Comparison of ENCODE assay signal across 12 cellular contexts in the genomic region with DNA sequence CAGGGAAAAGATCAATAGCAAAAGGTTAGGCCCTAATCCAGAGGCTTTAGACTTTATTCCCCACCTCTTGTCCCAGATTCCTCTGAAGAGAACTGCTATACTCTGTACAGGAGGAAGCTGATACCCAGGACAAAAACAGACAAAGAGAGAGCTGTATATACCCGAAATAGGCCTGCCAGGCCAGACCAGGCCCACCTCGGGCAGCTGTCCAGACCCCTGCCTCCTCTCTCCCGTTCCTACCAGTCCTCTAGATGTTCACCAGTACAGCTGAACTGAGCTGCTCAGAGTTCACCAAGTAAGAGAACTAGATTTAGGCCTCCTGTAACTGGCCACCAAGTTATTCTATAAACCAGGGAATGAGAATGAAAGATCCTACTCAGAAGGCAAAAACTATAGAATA. TPM values are rescaled to one million over a fixed set of nuclear protein-coding genes. Genes with fewer than 3 reads are reported as not detected.
A peak's percentile ranks its signal among the peaks of the same experiment; 100 is the strongest.
DNase-seq lines count a peak whose midpoint lies in the region; ATAC-seq and TF ChIP-seq lines count a peak whose summit lies in the region.
"Had no signal": no experiment of that assay in that cellular context is flagged by ENCODE, and none has a peak within 500 bp of the region (broad histone marks: within the 10 kb centered on the region; RNA-seq: fewer than 3 reads in every experiment).

No MANE protein-coding gene starts in this region.

- peaks cover 0 to 3% (median 0%) of the 10 kb centered on the region in 8 donors for H3K9me3 Mint-ChIP-seq in CD4-positive, alpha-beta memory T cell
- no peaks in the 10 kb centered on the region for H3K9me3 Mint-ChIP-seq in endothelial cell (ENCODE audit: unreplicated experiment)

- no peak for DNase-seq in CD4-positive, alpha-beta memory T cell
- DNase-seq in RWPE2 (ENCODE audit: low spot score) = no peak
- DNase-seq in endothelial cell (ENCODE audit: low spot score) = no peak
- DNase-seq in gastrocnemius medialis = no peak
- no peak for DNase-seq in colonic mucosa
- no peak for DNase-seq in putamen (ENCODE audit: low spot score)
- DNase-seq: OCI-M1; stimulated activated CD4-positive, alpha-beta T cell treated with anti-CD3 and anti-CD28 coated beads, Interleukin-4, amount 100 ng/mL, for 24 hours had no signal

- peak overlapping the region in 5 of 8 donors; percentile 81 to 94 (median 84) for H3K4me3 Mint-ChIP-seq in CD4-positive, alpha-beta memory T cell
- peak overlapping the region; percentile 85 for H3K4me3 Mint-ChIP-seq in endothelial cell (ENCODE audit: unreplicated experiment)

- POLR2A ChIA-PET in CD4-positive, alpha-beta memory T cell (lab: Charles Lee; ENCODE audit: partially characterized antibody) = interaction anchor here (0.7 to 4.6 kb wide), 16 partner anchors 11 to 288 kb away, joined by 3 to 27 read pairs (median 4); partner anchors contain the start of genes CD4, CDCA3, COPS7A and LPAR5

- peaks cover 51% of the 10 kb centered on the region for H3K36me3 ChIP-seq in CD4-positive, alpha-beta memory T cell (ENCODE audit: insufficient read depth, low read length)
- H3K36me3 ChIP-seq in RWPE2 (ENCODE audit: low read depth) = peaks cover 83% of the 10 kb centered on the region
- H3K36me3 ChIP-seq in gastrocnemius medialis = peaks cover 7 to 46% of the 10 kb centered on the region in 2 donors
- peaks cover 36% of the 10 kb centered on the region for H3K36me3 ChIP-seq in colonic mucosa

- H3K36me3 Mint-ChIP-seq in CD4-positive, alpha-beta memory T cell = peaks cover 41 to 75% of the 10 kb centered on the region in 2 donors
- peaks cover 60% of the 10 kb centered on the region for H3K36me3 Mint-ChIP-seq in endothelial cell (ENCODE audit: low read depth, unreplicated experiment)

- intact Hi-C loops in CD4-positive, alpha-beta memory T cell (cut with micrococcal nuclease) = no loop called here
- intact Hi-C loops in gastrocnemius medialis (cut with DNase I; ENCODE audit: low total_unique reads) (no loop called here), colonic mucosa (cut with DNase I) (no loop called here)

- H3K27ac Mint-ChIP-seq in CD4-positive, alpha-beta memory T cell = peak overlapping the region; percentile 87 to 96 (median 93)
- no peak overlapping the region for H3K27ac Mint-ChIP-seq in endothelial cell (ENCODE audit: unreplicated experiment)

- H3K9me3 ChIP-seq in CD4-positive, alpha-beta memory T cell (ENCODE audit: control insufficient read depth in 1 of 2, low read length in 2 of 2) = no peaks in the 10 kb centered on the region
- H3K9me3 ChIP-seq in RWPE2 (ENCODE audit: severe bottlenecking) (no peaks in the 10 kb centered on the region), gastrocnemius medialis (no peaks in the 10 kb centered on the region), colonic mucosa (no peaks in the 10 kb centered on the region)
- H3K9me3 ChIP-seq: body of pancreas had no signal

- H3K4me1 ChIP-seq in CD4-positive, alpha-beta memory T cell (ENCODE audit: insufficient read depth, low read length) = peaks cover 42% of the 10 kb centered on the region
- H3K4me1 ChIP-seq in RWPE2 (ENCODE audit: insufficient read depth, poor library complexity, severe bottlenecking) = peaks cover 19% of the 10 kb centered on the region
- peaks cover 37 to 39% of the 10 kb centered on the region in 2 donors for H3K4me1 ChIP-seq in gastrocnemius medialis
- H3K4me1 ChIP-seq in colonic mucosa = peaks cover 20% of the 10 kb centered on the region

- peaks cover 34 to 52% (median 46%) of the 10 kb centered on the region in 4 donors for H3K4me1 Mint-ChIP-seq in CD4-positive, alpha-beta memory T cell
- H3K4me1 Mint-ChIP-seq in endothelial cell (ENCODE audit: unreplicated experiment) = peaks cover 25% of the 10 kb centered on the region

- peak overlapping the region; percentile 57 for H3K27ac ChIP-seq in CD4-positive, alpha-beta memory T cell (ENCODE audit: low read depth, low read length)
- H3K27ac ChIP-seq in RWPE2 (ENCODE audit: poor library complexity, severe bottlenecking) (peak overlapping the region; percentile 35), gastrocnemius medialis (peak overlapping the region in 3 of 4 donors; percentile 27 to 98 (median 96)), colonic mucosa (no peak overlapping the region)

- H3K27me3 ChIP-seq in CD4-positive, alpha-beta memory T cell (ENCODE audit: insufficient read depth, low read length) = no peaks in the 10 kb centered on the region
- H3K27me3 ChIP-seq in RWPE2 (ENCODE audit: insufficient read depth, poor library complexity, severe bottlenecking) (no peaks in the 10 kb centered on the region), gastrocnemius medialis (no peaks in the 10 kb centered on the region), colonic mucosa (no peaks in the 10 kb centered on the region)
- H3K27me3 ChIP-seq: body of pancreas had no signal

- TF ChIP-seq CTCF in RWPE2 (IDR thresholded peaks at IDR 0.05; ENCODE audit: poor library complexity, severe bottlenecking) (no peak), endothelial cell (IDR thresholded peaks at IDR 0.05; ENCODE audit: unreplicated experiment) (no peak), gastrocnemius medialis (IDR thresholded peaks at IDR 0.05 in 4 of 5, conservative IDR thresholded peaks at IDR 0.05 in 1 of 5) (no peak), colonic mucosa (IDR thresholded peaks at IDR 0.05) (no peak)

- no peaks in the 10 kb centered on the region for H3K27me3 Mint-ChIP-seq in CD4-positive, alpha-beta memory T cell
- H3K27me3 Mint-ChIP-seq in endothelial cell (ENCODE audit: unreplicated experiment) = peaks cover 14% of the 10 kb centered on the region

- ATAC-seq in RWPE2 (ENCODE audit: low read depth) (no peak), gastrocnemius medialis (no peak), HG03175 (IDR thresholded peaks at IDR 0.05; ENCODE audit: unreplicated experiment) (no peak), HG03520 (IDR thresholded peaks at IDR 0.05; ENCODE audit: unreplicated experiment) (no peak)
- ATAC-seq: body of pancreas had no signal

- CTCF ChIA-PET in CD4-positive, alpha-beta memory T cell (lab: Charles Lee; ENCODE audit: partially characterized antibody) = interaction anchor here (0.6 to 3.3 kb wide), 12 partner anchors 10 to 267 kb away, joined by 3 to 17 read pairs (median 3); no protein-coding TSS in a partner anchor

- no peak for TF ChIP-seq POLR2A in gastrocnemius medialis (IDR thresholded peaks at IDR 0.05)

- in situ Hi-C loops in gastrocnemius medialis (cut with MboI; ENCODE audit: low sequenced_read_pairs in 4 of 4) = no loop called here

- no peak overlapping the region for H3K9ac ChIP-seq in colonic mucosa (ENCODE audit: low read depth in 2 of 2, low read length in 2 of 2)

- H3K4me3 ChIP-seq in CD4-positive, alpha-beta memory T cell (ENCODE audit: low read length in 2 of 2) = peak overlapping the region; percentile 14 to 42
- H3K4me3 ChIP-seq in RWPE2 (ENCODE audit: severe bottlenecking) = no peak overlapping the region
- H3K4me3 ChIP-seq in gastrocnemius medialis = no peak overlapping the region
- no peak overlapping the region for H3K4me3 ChIP-seq in colonic mucosa
- H3K4me3 ChIP-seq: body of pancreas had no signal

RNA-seq across cellular contexts. Expression of gene CHD4, which starts 4.7 kb away (rescaled TPM):
- total RNA-seq in CD4-positive, alpha-beta memory T cell = 100 to 1,000 TPM; 246 to 255 TPM
- polyA plus RNA-seq in CD4-positive, alpha-beta memory T cell = 10 to 100 TPM; 13.3 to 64.6 TPM
- total RNA-seq in endothelial cell (ENCODE audit: unreplicated experiment) (334 TPM), gastrocnemius medialis (100 to 1,000 TPM; 128 to 173 (median 148) TPM), colonic mucosa (100 to 1,000 TPM; 153 to 199 TPM)

RNA-seq across cellular contexts. Expression of gene LPAR5, which starts 33.2 kb away (rescaled TPM):
- 10 to 100 TPM; 10.2 to 11.1 TPM for total RNA-seq in CD4-positive, alpha-beta memory T cell
- 10 to 100 TPM in 1 of 2 donors, 1 to 10 TPM in 1; 5.4 to 11.9 TPM for polyA plus RNA-seq in CD4-positive, alpha-beta memory T cell
- total RNA-seq in endothelial cell (ENCODE audit: unreplicated experiment) = 2.7 TPM
- under 1 TPM; 0.17 to 0.75 (median 0.47) TPM for total RNA-seq in gastrocnemius medialis
- 10 to 100 TPM; 27.0 to 32.7 TPM for total RNA-seq in colonic mucosa
- total RNA-seq: glomerular endothelial cell had no signal

RNA-seq across cellular contexts. Expression of gene NOP2, which starts 34.4 kb away (rescaled TPM):
- total RNA-seq in CD4-positive, alpha-beta memory T cell = 10 to 100 TPM; 87.6 to 87.7 TPM
- 10 to 100 TPM; 15.5 to 43.2 TPM for polyA plus RNA-seq in CD4-positive, alpha-beta memory T cell
- total RNA-seq in endothelial cell (ENCODE audit: unreplicated experiment) (37.5 TPM), gastrocnemius medialis (10 to 100 TPM; 25.7 to 63.3 (median 45.3) TPM), colonic mucosa (10 to 100 TPM; 19.1 to 39.6 TPM)

RNA-seq across cellular contexts. Expression of gene ACRBP, which starts 44.7 kb away (rescaled TPM):
- 10 to 100 TPM; 13.9 to 16.3 TPM for total RNA-seq in CD4-positive, alpha-beta memory T cell
- under 1 TPM in 1 of 2 donors, not detected in 1; 0.25 TPM for polyA plus RNA-seq in CD4-positive, alpha-beta memory T cell
- total RNA-seq in endothelial cell (ENCODE audit: unreplicated experiment) = 19.3 TPM
- total RNA-seq in gastrocnemius medialis = under 1 TPM in 3 of 4 donors, not detected in 1; 0.27 to 0.71 (median 0.65) TPM
- total RNA-seq in colonic mucosa = 1 to 10 TPM; 1.6 to 1.9 TPM

RNA-seq across cellular contexts. Expression of gene IFFO1, which starts 46.7 kb away (rescaled TPM):
- total RNA-seq in CD4-positive, alpha-beta memory T cell = 10 to 100 TPM; 58.7 to 60.4 TPM
- polyA plus RNA-seq in CD4-positive, alpha-beta memory T cell = 10 to 100 TPM in 1 of 2 donors, 1 to 10 TPM in 1; 3.7 to 12.5 TPM
- total RNA-seq in endothelial cell (ENCODE audit: unreplicated experiment) (82.2 TPM), gastrocnemius medialis (10 to 100 TPM in 1 of 4 donors, 1 to 10 TPM in 3; 6.8 to 10.5 (median 8.3) TPM), colonic mucosa (1 to 10 TPM; 2.5 to 4.1 TPM)

Comparison
In these comparisons a context has a peak if more than half of its experiments do, and no peak if none do; other contexts are left out.
1. H3K4me3 ChIP-seq: peak in CD4-positive, alpha-beta memory T cell (2 of 2); none in RWPE2 (single experiment), gastrocnemius medialis (0 of 4) and colonic mucosa (single experiment).